Comparison of ENCODE assay signal across 11 cellular contexts in genomic region chr2:234448506-234449169, GRCh38. TPM values are rescaled to one million over a fixed set of nuclear protein-coding genes. Genes with fewer than 3 reads are reported as not detected.
DNase-seq lines count a peak whose midpoint lies in the region; ATAC-seq and TF ChIP-seq lines count a peak whose summit lies in the region.
"Had no signal": no experiment of that assay in that cellular context is flagged by ENCODE, and none has a peak within 500 bp of the region (broad histone marks: within the 10 kb centered on the region; RNA-seq: fewer than 3 reads in every experiment).

No MANE protein-coding gene starts in this region.

- ATAC-seq in activated T-helper 17 cell treated with anti-CD3 and anti-CD28 coated beads, Interleukin-2, amount 50 U/mL, for 72 hours (replicated peaks) = no peak
- ATAC-seq in HG02884 (IDR thresholded peaks at IDR 0.05; ENCODE audit: unreplicated experiment) = no peak

- H3K4me1 Mint-ChIP-seq in activated T-cell treated with anti-CD3 and anti-CD28 coated beads, Interleukin-2, amount 50 U/mL, for 24 hours (ENCODE audit: low read depth) = peaks cover 89% of the 10 kb centered on the region
- H3K4me1 Mint-ChIP-seq in activated T-helper 17 cell treated with anti-CD3 and anti-CD28 coated beads, Interleukin-2, amount 50 U/mL, for 72 hours = peaks cover 47% of the 10 kb centered on the region
- peaks cover 79 to 88% of the 10 kb centered on the region in 2 donors for H3K4me1 Mint-ChIP-seq in immature natural killer cell

- peak overlapping the region; percentile 16 for H3K4me3 ChIP-seq in retinal pigment epithelial cell (ENCODE audit: low read length)
- H3K4me3 ChIP-seq: esophagus muscularis mucosa had no signal

- H3K4me3 Mint-ChIP-seq in activated T-cell treated with anti-CD3 and anti-CD28 coated beads, Interleukin-2, amount 50 U/mL, for 24 hours = peak overlapping the region; percentile 37
- H3K4me3 Mint-ChIP-seq in activated T-helper 17 cell treated with anti-CD3 and anti-CD28 coated beads, Interleukin-2, amount 50 U/mL, for 72 hours = peak overlapping the region; percentile 72
- peak overlapping the region in 2 of 5 donors; percentile 1 to 13 for H3K4me3 Mint-ChIP-seq in immature natural killer cell

- no peaks in the 10 kb centered on the region for H3K27me3 Mint-ChIP-seq in activated T-cell treated with anti-CD3 and anti-CD28 coated beads, Interleukin-2, amount 50 U/mL, for 24 hours
- no peaks in the 10 kb centered on the region for H3K27me3 Mint-ChIP-seq in activated T-helper 17 cell treated with anti-CD3 and anti-CD28 coated beads, Interleukin-2, amount 50 U/mL, for 72 hours
- peaks cover 11 to 31% (median 20%) of the 10 kb centered on the region in 3 donors for H3K27me3 Mint-ChIP-seq in immature natural killer cell (ENCODE audit: low read depth in 3 of 3)

- H3K9me3 Mint-ChIP-seq in activated T-cell treated with anti-CD3 and anti-CD28 coated beads, Interleukin-2, amount 50 U/mL, for 24 hours = peaks cover 2% of the 10 kb centered on the region
- H3K9me3 Mint-ChIP-seq in activated T-helper 17 cell treated with anti-CD3 and anti-CD28 coated beads, Interleukin-2, amount 50 U/mL, for 72 hours = no peaks in the 10 kb centered on the region
- H3K9me3 Mint-ChIP-seq in immature natural killer cell = peaks cover 0 to 2% (median 0%) of the 10 kb centered on the region in 6 donors

- peaks cover 11% of the 10 kb centered on the region for H3K36me3 Mint-ChIP-seq in activated T-cell treated with anti-CD3 and anti-CD28 coated beads, Interleukin-2, amount 50 U/mL, for 24 hours (ENCODE audit: low read depth)
- H3K36me3 Mint-ChIP-seq in activated T-helper 17 cell treated with anti-CD3 and anti-CD28 coated beads, Interleukin-2, amount 50 U/mL, for 72 hours (ENCODE audit: low read depth) = peaks cover 26% of the 10 kb centered on the region
- peaks cover 3 to 11% (median 7%) of the 10 kb centered on the region in 3 donors for H3K36me3 Mint-ChIP-seq in immature natural killer cell

- no peak for DNase-seq in activated T-cell treated with anti-CD3 and anti-CD28 coated beads, Interleukin-2, amount 50 U/mL, for 24 hours
- no peak for DNase-seq in activated T-cell treated with anti-CD3 and anti-CD28 coated beads, Interleukin-2, amount 50 U/mL, for 48 hours
- DNase-seq in immature natural killer cell (no peak), retinal pigment epithelial cell (ENCODE audit: low read depth) (peak; percentile 89), SK-N-DZ (ENCODE audit: low spot score) (no peak), DMS79 treated with DMSO at 0.1 percent for 48 hours (lab: John Stamatoyannopoulos, UW) (no peak)
- DNase-seq: NCI-H1930; NK-92 treated with Interleukin-12 subunit alpha and Interleukin-12 subunit beta, amount 100 ng/mL, for 24 hours had no signal

- peak overlapping the region; percentile 96 for H3K27ac Mint-ChIP-seq in activated T-cell treated with anti-CD3 and anti-CD28 coated beads, Interleukin-2, amount 50 U/mL, for 24 hours
- H3K27ac Mint-ChIP-seq in activated T-helper 17 cell treated with anti-CD3 and anti-CD28 coated beads, Interleukin-2, amount 50 U/mL, for 72 hours = peak overlapping the region; percentile 33
- H3K27ac Mint-ChIP-seq in immature natural killer cell = peak overlapping the region; percentile 100

- TF ChIP-seq CTCF in retinal pigment epithelial cell (conservative IDR thresholded peaks at IDR 0.05; ENCODE audit: low read depth, low read length) = no peak

RNA-seq across cellular contexts. Expression of gene ARL4C, which starts 48.2 kb away (rescaled TPM):
- total RNA-seq in activated T-helper 17 cell treated with anti-CD3 and anti-CD28 coated beads, Interleukin-2, amount 50 U/mL, for 72 hours = 100 to 1,000 TPM in 1 of 2 donors, 10 to 100 TPM in 1; 43.4 to 118 TPM
- 100 to 1,000 TPM; 196 to 245 (median 243) TPM for polyA plus RNA-seq in immature natural killer cell
- 4.3 and 4.4 TPM in 2 replicates for polyA plus RNA-seq in SK-N-DZ (2014; cell fraction: cytosol; rRNA removed)
- polyA plus RNA-seq in SK-N-DZ (2014; cell fraction: nucleus; rRNA removed) = 3.7 and 3.9 TPM in 2 replicates

Comparison
In these comparisons a context has a peak if more than half of its experiments do, and no peak if none do; other contexts are left out.
1. H3K27ac Mint-ChIP-seq: peak in every context shown above with its lines; median percentile 100 in immature natural killer cell; 96 in activated T-cell treated with anti-CD3 and anti-CD28 coated beads, Interleukin-2, amount 50 U/mL, for 24 hours; 33 in activated T-helper 17 cell treated with anti-CD3 and anti-CD28 coated beads, Interleukin-2, amount 50 U/mL, for 72 hours.